8 cellular contexts compared by ENCODE assay signal in genomic region chr11:57657290-57658022, GRCh38.
DNase-seq lines count a peak whose midpoint lies in the region; FAIRE-seq and TF ChIP-seq lines count a peak whose summit lies in the region.

Gene CLP1 (plus strand): TSS chr11:57657762. CDS start chr11:57659477, 1,715 bp downstream.

- DNase-seq in EL (peak; percentile 99), H54 (ENCODE audit: insufficient read length, low spot score) (peak; percentile 90), fibroblast of pulmonary artery (ENCODE audit: low read depth) (peak; percentile 99)
- DNase-seq in activated T-helper 9 cell treated with anti-CD3 and anti-CD28 coated beads, Interleukin-2, amount 50 U/mL, for 16 hours (ENCODE audit: low read depth) = peak; percentile 99

- H3K27me3 Mint-ChIP-seq in nephron (ENCODE audit: low read depth) = no peaks in the 10 kb centered on the region
- no peaks in the 10 kb centered on the region for H3K27me3 Mint-ChIP-seq in stimulated activated naive CD8-positive, alpha-beta T cell treated with anti-CD3 and anti-CD28 coated beads, Interleukin-15, Interleukin-2, amounts not matched to agents 100 ng/mL and 50 ng/mL, for 24 hours

- H3K9me3 ChIP-seq in Loucy (ENCODE audit: insufficient read depth, low read depth, low read length) = no peaks in the 10 kb centered on the region

- H3K4me1 Mint-ChIP-seq in nephron = peaks cover 25% of the 10 kb centered on the region
- peaks cover 34% of the 10 kb centered on the region for H3K4me1 Mint-ChIP-seq in stimulated activated naive CD8-positive, alpha-beta T cell treated with anti-CD3 and anti-CD28 coated beads, Interleukin-15, Interleukin-2, amounts not matched to agents 100 ng/mL and 50 ng/mL, for 24 hours (ENCODE audit: low read depth)

- peaks cover 12% of the 10 kb centered on the region for H4K20me1 ChIP-seq in Loucy (ENCODE audit: insufficient read depth, low read length, poor library complexity, severe bottlenecking)

- H2AFZ ChIP-seq in Loucy (ENCODE audit: low read length) = peak within 1 kb of the TSS; percentile 72

- peak within 1 kb of the TSS; percentile 80 for H3K4me2 ChIP-seq in Loucy (ENCODE audit: low read depth, low read length, poor library complexity, severe bottlenecking)

- H3F3A ChIP-seq in Loucy (ENCODE audit: low read depth) = no peaks in the 10 kb centered on the region

- peak within 1 kb of the TSS; percentile 84 for H3K4me3 ChIP-seq in Loucy (ENCODE audit: low read length, poor library complexity, severe bottlenecking)
- H3K4me3 ChIP-seq in fibroblast of pulmonary artery (replicated peaks; ENCODE audit: low read depth, low read length) = peak within 1 kb of the TSS; percentile 66

- peak within 1 kb of the TSS; percentile 96 to 99 (median 97) for H3K4me3 Mint-ChIP-seq in nephron
- H3K4me3 Mint-ChIP-seq in stimulated activated naive CD8-positive, alpha-beta T cell treated with anti-CD3 and anti-CD28 coated beads, Interleukin-15, Interleukin-2, amounts not matched to agents 100 ng/mL and 50 ng/mL, for 24 hours = peak within 1 kb of the TSS; percentile 97

- peaks cover 10% of the 10 kb centered on the region; the same call in 1 of the 2 replicates for H3K36me3 ChIP-seq in Loucy (ENCODE audit: insufficient read depth, low read length)

- H3K4me1 ChIP-seq in Loucy (ENCODE audit: insufficient read depth, low read length, poor library complexity, severe bottlenecking) = peaks cover 17% of the 10 kb centered on the region

- peak; percentile 88 for TF ChIP-seq POLR2A in H54 (IDR thresholded peaks at IDR 0.05; ENCODE audit: low read depth, low read length)
- peak; percentile 77 for TF ChIP-seq POLR2A in Raji (IDR thresholded peaks at IDR 0.05; ENCODE audit: insufficient read depth, low read depth, low read length)

- no peaks in the 10 kb centered on the region for H3K9me3 Mint-ChIP-seq in nephron
- H3K9me3 Mint-ChIP-seq in stimulated activated naive CD8-positive, alpha-beta T cell treated with anti-CD3 and anti-CD28 coated beads, Interleukin-15, Interleukin-2, amounts not matched to agents 100 ng/mL and 50 ng/mL, for 24 hours = no peaks in the 10 kb centered on the region

- H3K9ac ChIP-seq in Loucy (ENCODE audit: low read depth, low read length, poor library complexity, severe bottlenecking) = peak within 1 kb of the TSS; percentile 77

- H3K79me2 ChIP-seq in Loucy (ENCODE audit: insufficient read depth, low read length) = peaks cover 36% of the 10 kb centered on the region

- H3K9me2 ChIP-seq in Loucy (replicated peaks; ENCODE audit: low read depth, low read length) = no peaks in the 10 kb centered on the region

- peak within 1 kb of the TSS; percentile 65 to 87 (median 69) for H3K27ac Mint-ChIP-seq in nephron
- H3K27ac Mint-ChIP-seq in stimulated activated naive CD8-positive, alpha-beta T cell treated with anti-CD3 and anti-CD28 coated beads, Interleukin-15, Interleukin-2, amounts not matched to agents 100 ng/mL and 50 ng/mL, for 24 hours = peak within 1 kb of the TSS; percentile 97

- TF ChIP-seq CTCF in Loucy (conservative IDR thresholded peaks at IDR 0.05; ENCODE audit: low read length) (no peak), fibroblast of pulmonary artery (IDR thresholded peaks at IDR 0.05; ENCODE audit: low read length, missing control alignments) (no peak), nephron (IDR thresholded peaks at IDR 0.05; ENCODE audit: unreplicated experiment in 3 of 3) (no peak)

- H3K36me3 Mint-ChIP-seq in nephron (ENCODE audit: low read depth) = peaks cover 25% of the 10 kb centered on the region
- peaks cover 31% of the 10 kb centered on the region for H3K36me3 Mint-ChIP-seq in stimulated activated naive CD8-positive, alpha-beta T cell treated with anti-CD3 and anti-CD28 coated beads, Interleukin-15, Interleukin-2, amounts not matched to agents 100 ng/mL and 50 ng/mL, for 24 hours (ENCODE audit: low read depth)

- peak; percentile 78 for FAIRE-seq in H54 (lab: Jason Lieb, UNC)

- H3K27me3 ChIP-seq in Loucy (ENCODE audit: insufficient read depth, low read length, poor library complexity, severe bottlenecking) = no peaks in the 10 kb centered on the region

Comparison
In these comparisons a context has a peak if more than half of its experiments do, and no peak if none do; other contexts are left out.
1. Peak in every context shown above with its lines: DNase-seq and H3K4me3 ChIP-seq.